Comparison of ENCODE assay signal across 19 cellular contexts in genomic region chr4:28238756-28239155, GRCh38.
DNase-seq lines count a peak whose midpoint lies in the region; TF ChIP-seq lines count a peak whose summit lies in the region.
"Had no signal": no experiment of that assay in that cellular context is flagged by ENCODE, and none has a peak within 500 bp of the region (broad histone marks: within the 10 kb centered on the region; RNA-seq: fewer than 3 reads in every experiment).

No MANE protein-coding gene starts in this region.

- no peak overlapping the region for H3K4ac ChIP-seq in neuronal stem cell (ENCODE audit: low read length)

- H2BK12ac ChIP-seq in neuronal stem cell (ENCODE audit: low read length): no peak overlapping the region

- H2BK5ac ChIP-seq in neuronal stem cell (ENCODE audit: low read length): no peak overlapping the region

- no peaks in the 10 kb centered on the region for H3K27me3 ChIP-seq in GM23248 (replicated peaks; ENCODE audit: insufficient read depth)
- H3K27me3 ChIP-seq in PC-9 (ENCODE audit: insufficient read depth, low read depth): no peaks in the 10 kb centered on the region
- no peaks in the 10 kb centered on the region for H3K27me3 ChIP-seq in endodermal cell (ENCODE audit: control insufficient read depth, insufficient read depth, low read length, poor library complexity, severe bottlenecking)
- no peaks in the 10 kb centered on the region for H3K27me3 ChIP-seq in neuronal stem cell (ENCODE audit: control insufficient read depth in 3 of 3, insufficient read depth in 3 of 3, low read depth in 1 of 3, low read length in 3 of 3)
- no peaks in the 10 kb centered on the region for H3K27me3 ChIP-seq in Karpas-422 (ENCODE audit: low read length)
- H3K27me3 ChIP-seq: SJCRH30 had no signal

- peaks cover 32% of the 10 kb centered on the region for H3K4me1 ChIP-seq in GM23248 (ENCODE audit: insufficient read depth)
- no peaks in the 10 kb centered on the region for H3K4me1 ChIP-seq in PC-9 (replicated peaks; ENCODE audit: insufficient read depth)
- no peaks in the 10 kb centered on the region for H3K4me1 ChIP-seq in endodermal cell (ENCODE audit: control insufficient read depth, insufficient read depth, low read length)
- peaks cover 0 to 5% of the 10 kb centered on the region in 2 donors for H3K4me1 ChIP-seq in neuronal stem cell (ENCODE audit: control insufficient read depth in 2 of 2, insufficient read depth in 1 of 2, low read depth in 1 of 2, low read length in 2 of 2)
- no peaks in the 10 kb centered on the region for H3K4me1 ChIP-seq in Karpas-422 (ENCODE audit: low read length)
- H3K4me1 ChIP-seq: SJCRH30 had no signal

- H3K79me2 ChIP-seq in GM23248 (ENCODE audit: insufficient read depth): no peaks in the 10 kb centered on the region
- H3K79me2 ChIP-seq in PC-9 (ENCODE audit: low read depth): no peaks in the 10 kb centered on the region
- H3K79me2 ChIP-seq in Karpas-422 (ENCODE audit: low read length): no peaks in the 10 kb centered on the region

- H3K27ac ChIP-seq in GM23248: no peak overlapping the region
- no peak overlapping the region for H3K27ac ChIP-seq in PC-9
- peak overlapping the region; percentile 84 for H3K27ac ChIP-seq in endodermal cell (ENCODE audit: low read depth, low read length)
- no peak overlapping the region for H3K27ac ChIP-seq in neuronal stem cell (replicated peaks; ENCODE audit: low read length)
- H3K27ac ChIP-seq in Karpas-422 (ENCODE audit: low read length): no peak overlapping the region
- H3K27ac ChIP-seq: SJCRH30 had no signal

- H3K9ac ChIP-seq in GM23248 (no peak overlapping the region), endodermal cell (ENCODE audit: extremely low read depth, low read length, poor library complexity, severe bottlenecking) (no peak overlapping the region), neuronal stem cell (ENCODE audit: low read depth, low read length, poor library complexity) (no peak overlapping the region), Karpas-422 (ENCODE audit: low read length) (no peak overlapping the region)

- POLR2A ChIA-PET in PC-9 (lab: Charles Lee; ENCODE audit: unreplicated experiment): no interaction called here

- in situ Hi-C loops in GM23248 (cut with MboI): no loop called here

- H3K36me3 ChIP-seq in GM23248 (ENCODE audit: low read depth): no peaks in the 10 kb centered on the region
- no peaks in the 10 kb centered on the region for H3K36me3 ChIP-seq in PC-9 (ENCODE audit: low read depth)
- no peaks in the 10 kb centered on the region for H3K36me3 ChIP-seq in endodermal cell (ENCODE audit: control insufficient read depth, insufficient read depth, low read length)
- no peaks in the 10 kb centered on the region for H3K36me3 ChIP-seq in neuronal stem cell (replicated peaks in 1 of 2; ENCODE audit: control insufficient read depth in 2 of 2, insufficient read depth in 2 of 2, low read length in 2 of 2)
- H3K36me3 ChIP-seq in Karpas-422 (ENCODE audit: insufficient read depth, low read length): no peaks in the 10 kb centered on the region
- H3K36me3 ChIP-seq: SJCRH30 had no signal

- H4K20me1 ChIP-seq in GM23248 (ENCODE audit: insufficient read depth) (no peaks in the 10 kb centered on the region), PC-9 (ENCODE audit: insufficient read depth) (no peaks in the 10 kb centered on the region; the same call in 1 of the 2 replicates), Karpas-422 (ENCODE audit: insufficient read depth, low read depth, low read length) (no peaks in the 10 kb centered on the region)

- no peak overlapping the region for H3K4me3 Mint-ChIP-seq in endodermal cell
- no peak overlapping the region for H3K4me3 Mint-ChIP-seq in activated T-helper 2 cell treated with anti-CD3 and anti-CD28 coated beads, Interferon-gamma antibody, Interleukin-2, Interleukin-4, amounts not matched to agents 10 μg/mL and 5 μg/mL and 100 μg/mL, durations not matched to agents 14 hours and 24 hours and 36 hours (ENCODE audit: low read depth)
- no peak overlapping the region for H3K4me3 Mint-ChIP-seq in activated CD4-positive, alpha-beta T cell treated with anti-CD3 and anti-CD28 coated beads, Interleukin-2, amount 10 ng/mL, durations not matched to agents 24 days and 14 days

- intact Hi-C loops in PC-9 (cut with micrococcal nuclease; ENCODE audit: unreplicated experiment): no loop called here
- intact Hi-C loops in activated T-helper 2 cell treated with anti-CD3 and anti-CD28 coated beads, Interferon-gamma antibody, Interleukin-2, Interleukin-4, amounts not matched to agents 10 μg/mL and 5 μg/mL and 100 μg/mL, durations not matched to agents 14 hours and 24 hours and 36 hours (cut with micrococcal nuclease): no loop called here
- intact Hi-C loops in activated CD4-positive, alpha-beta T cell treated with anti-CD3 and anti-CD28 coated beads, Interleukin-2, amount 10 ng/mL, durations not matched to agents 24 days and 14 days (cut with micrococcal nuclease): no loop called here

- H2AK5ac ChIP-seq in neuronal stem cell (ENCODE audit: low read depth, low read length): no peak overlapping the region

- no peak for DNase-seq in GM23248
- DNase-seq in PC-9: no peak
- no peak for DNase-seq in endodermal cell
- no peak for DNase-seq in neuronal stem cell (ENCODE audit: low spot score)
- no peak for DNase-seq in activated T-helper 2 cell treated with anti-CD3 and anti-CD28 coated beads, Interferon-gamma antibody, Interleukin-2, Interleukin-4, amounts not matched to agents 10 μg/mL and 5 μg/mL and 100 μg/mL, durations not matched to agents 14 hours and 24 hours and 36 hours (ENCODE audit: low spot score)
- DNase-seq in Karpas-422: no peak
- no peak for DNase-seq in activated CD4-positive, alpha-beta T cell treated with anti-CD3 and anti-CD28 coated beads, Interleukin-2, amount 10 ng/mL, durations not matched to agents 24 days and 14 days
- DNase-seq: CD4-positive, CD25-positive, alpha-beta regulatory T cell; COR-L47; DMS79; GOT3; KBM-7; NCI-H1092; NCI-H1436; NCI-H1930; NCI-H226; NCI-H510A treated with DMSO at 0.1 percent for 48 hours; NCI-H82; SJCRH30 had no signal

- no peak overlapping the region for H3K18ac ChIP-seq in neuronal stem cell (ENCODE audit: low read length)

- no peak overlapping the region for H4K91ac ChIP-seq in neuronal stem cell (ENCODE audit: low read depth, low read length, poor library complexity)

- no peaks in the 10 kb centered on the region for H3K9me3 Mint-ChIP-seq in endodermal cell
- H3K9me3 Mint-ChIP-seq in activated T-helper 2 cell treated with anti-CD3 and anti-CD28 coated beads, Interferon-gamma antibody, Interleukin-2, Interleukin-4, amounts not matched to agents 10 μg/mL and 5 μg/mL and 100 μg/mL, durations not matched to agents 14 hours and 24 hours and 36 hours: peaks cover 11% of the 10 kb centered on the region
- H3K9me3 Mint-ChIP-seq in activated CD4-positive, alpha-beta T cell treated with anti-CD3 and anti-CD28 coated beads, Interleukin-2, amount 10 ng/mL, durations not matched to agents 24 days and 14 days: no peaks in the 10 kb centered on the region

- H3K14ac ChIP-seq in neuronal stem cell (ENCODE audit: low read length): no peak overlapping the region

- H3K9me3 ChIP-seq in GM23248 (ENCODE audit: low read depth) (no peaks in the 10 kb centered on the region), PC-9 (ENCODE audit: insufficient read depth, low read depth) (no peaks in the 10 kb centered on the region), endodermal cell (ENCODE audit: control insufficient read depth, low read length) (no peaks in the 10 kb centered on the region), neuronal stem cell (replicated peaks in 1 of 2; ENCODE audit: control insufficient read depth in 2 of 2, insufficient read depth in 1 of 2, low read depth in 1 of 2, low read length in 2 of 2) (no peaks in the 10 kb centered on the region), Karpas-422 (ENCODE audit: low read length) (peaks cover 9% of the 10 kb centered on the region)
- H3K9me3 ChIP-seq: SJCRH30 had no signal

- no peak overlapping the region for H3K27ac Mint-ChIP-seq in endodermal cell
- no peak overlapping the region for H3K27ac Mint-ChIP-seq in activated T-helper 2 cell treated with anti-CD3 and anti-CD28 coated beads, Interferon-gamma antibody, Interleukin-2, Interleukin-4, amounts not matched to agents 10 μg/mL and 5 μg/mL and 100 μg/mL, durations not matched to agents 14 hours and 24 hours and 36 hours
- no peak overlapping the region for H3K27ac Mint-ChIP-seq in activated CD4-positive, alpha-beta T cell treated with anti-CD3 and anti-CD28 coated beads, Interleukin-2, amount 10 ng/mL, durations not matched to agents 24 days and 14 days
- H3K27ac Mint-ChIP-seq: CD4-positive, CD25-positive, alpha-beta regulatory T cell had no signal

- TF ChIP-seq CTCF in PC-9 (conservative IDR thresholded peaks at IDR 0.05): no peak
- TF ChIP-seq CTCF in endodermal cell (conservative IDR thresholded peaks at IDR 0.05): no peak

- peaks cover 12% of the 10 kb centered on the region; the same call in 1 of the 2 replicates for H3F3A ChIP-seq in GM23248 (ENCODE audit: insufficient read depth)
- no peaks in the 10 kb centered on the region for H3F3A ChIP-seq in PC-9 (ENCODE audit: insufficient read depth, low read depth)

- BruUV-seq in PC-9 (replicated peaks; lab: Mats Ljungman, UMichigan): no TSS peak

- H3K4me3 ChIP-seq in GM23248 (no peak overlapping the region), PC-9 (no peak overlapping the region), endodermal cell (ENCODE audit: low read length) (no peak overlapping the region), neuronal stem cell (ENCODE audit: low read length in 2 of 2) (no peak overlapping the region), Karpas-422 (ENCODE audit: low read length) (no peak overlapping the region)
- H3K4me3 ChIP-seq: SJCRH30 had no signal

- H3K9me2 ChIP-seq in GM23248 (ENCODE audit: insufficient read depth) (no peaks in the 10 kb centered on the region), PC-9 (ENCODE audit: insufficient read depth) (no peaks in the 10 kb centered on the region), Karpas-422 (replicated peaks; ENCODE audit: insufficient read depth, low read length) (no peaks in the 10 kb centered on the region)

- H3K27me3 Mint-ChIP-seq in endodermal cell (ENCODE audit: insufficient read depth): no peaks in the 10 kb centered on the region
- no peaks in the 10 kb centered on the region for H3K27me3 Mint-ChIP-seq in activated T-helper 2 cell treated with anti-CD3 and anti-CD28 coated beads, Interferon-gamma antibody, Interleukin-2, Interleukin-4, amounts not matched to agents 10 μg/mL and 5 μg/mL and 100 μg/mL, durations not matched to agents 14 hours and 24 hours and 36 hours (ENCODE audit: low read depth)
- H3K27me3 Mint-ChIP-seq in activated CD4-positive, alpha-beta T cell treated with anti-CD3 and anti-CD28 coated beads, Interleukin-2, amount 10 ng/mL, durations not matched to agents 24 days and 14 days: no peaks in the 10 kb centered on the region
- H3K27me3 Mint-ChIP-seq: CD4-positive, CD25-positive, alpha-beta regulatory T cell had no signal

- H2AFZ ChIP-seq in GM23248 (0 out of 2 replicates have a peak overlapping the region, but pooled peaks have one; percentile 23), PC-9 (peak overlapping the region; percentile 31; the same call in 1 of the 2 replicates), neuronal stem cell (ENCODE audit: low read length) (peak overlapping the region; percentile 50), Karpas-422 (ENCODE audit: low read length) (no peak overlapping the region)

- no peak overlapping the region for H3K23ac ChIP-seq in neuronal stem cell (ENCODE audit: low read depth, low read length, poor library complexity)

- H2BK120ac ChIP-seq in neuronal stem cell (ENCODE audit: low read depth, low read length): no peak overlapping the region

- H3K4me1 Mint-ChIP-seq in endodermal cell: peaks cover 17% of the 10 kb centered on the region
- no peaks in the 10 kb centered on the region for H3K4me1 Mint-ChIP-seq in activated T-helper 2 cell treated with anti-CD3 and anti-CD28 coated beads, Interferon-gamma antibody, Interleukin-2, Interleukin-4, amounts not matched to agents 10 μg/mL and 5 μg/mL and 100 μg/mL, durations not matched to agents 14 hours and 24 hours and 36 hours (ENCODE audit: low read depth)
- H3K4me1 Mint-ChIP-seq in activated CD4-positive, alpha-beta T cell treated with anti-CD3 and anti-CD28 coated beads, Interleukin-2, amount 10 ng/mL, durations not matched to agents 24 days and 14 days: no peaks in the 10 kb centered on the region
- H3K4me1 Mint-ChIP-seq: CD4-positive, CD25-positive, alpha-beta regulatory T cell had no signal

- WGBS in GM23248 (ENCODE audit: low coverage in 1 of 2, low lambda C conversion rate in 2 of 2, missing lambda C conversion rate in 2 of 2), 2 experiments: 19 to 29% methylated on average over 3 of the region's 3 CpGs
- 56 to 80% methylated on average over 2 to 3 of the region's 3 CpGs for WGBS in endodermal cell (ENCODE audit: insufficient coverage in 1 of 2, insufficient read length in 1 of 2), 2 experiments
- WGBS in neuronal stem cell (ENCODE audit: extremely low coverage in 2 of 2, insufficient read length in 2 of 2, insufficient replicate concordance in 1 of 2), 2 donors: no CpG with 5 or more reads among the region's 3 CpGs

- no peaks in the 10 kb centered on the region for H3K36me3 Mint-ChIP-seq in endodermal cell (ENCODE audit: low read depth)
- H3K36me3 Mint-ChIP-seq in activated T-helper 2 cell treated with anti-CD3 and anti-CD28 coated beads, Interferon-gamma antibody, Interleukin-2, Interleukin-4, amounts not matched to agents 10 μg/mL and 5 μg/mL and 100 μg/mL, durations not matched to agents 14 hours and 24 hours and 36 hours (ENCODE audit: low read depth): no peaks in the 10 kb centered on the region
- no peaks in the 10 kb centered on the region for H3K36me3 Mint-ChIP-seq in activated CD4-positive, alpha-beta T cell treated with anti-CD3 and anti-CD28 coated beads, Interleukin-2, amount 10 ng/mL, durations not matched to agents 24 days and 14 days (ENCODE audit: low read depth)
- H3K36me3 Mint-ChIP-seq: CD4-positive, CD25-positive, alpha-beta regulatory T cell had no signal

- no peaks in the 10 kb centered on the region for H3K79me1 ChIP-seq in neuronal stem cell (ENCODE audit: low read depth, low read length)

- H4K8ac ChIP-seq in neuronal stem cell (ENCODE audit: low read depth, low read length): no peak overlapping the region

- CTCF ChIA-PET in PC-9 (lab: Charles Lee): no interaction called here

- no peak overlapping the region for H2BK15ac ChIP-seq in neuronal stem cell (ENCODE audit: low read length)

- no peak overlapping the region for H3K4me2 ChIP-seq in GM23248 (ENCODE audit: unreplicated experiment)
- no peak overlapping the region for H3K4me2 ChIP-seq in PC-9
- no peak overlapping the region for H3K4me2 ChIP-seq in neuronal stem cell (ENCODE audit: insufficient read depth, low read length, poor library complexity, severe bottlenecking)
- no peak overlapping the region for H3K4me2 ChIP-seq in Karpas-422 (ENCODE audit: low read depth, low read length, poor library complexity, severe bottlenecking)
